Comparison of ENCODE assay signal across 20 cellular contexts in the genomic region with DNA sequence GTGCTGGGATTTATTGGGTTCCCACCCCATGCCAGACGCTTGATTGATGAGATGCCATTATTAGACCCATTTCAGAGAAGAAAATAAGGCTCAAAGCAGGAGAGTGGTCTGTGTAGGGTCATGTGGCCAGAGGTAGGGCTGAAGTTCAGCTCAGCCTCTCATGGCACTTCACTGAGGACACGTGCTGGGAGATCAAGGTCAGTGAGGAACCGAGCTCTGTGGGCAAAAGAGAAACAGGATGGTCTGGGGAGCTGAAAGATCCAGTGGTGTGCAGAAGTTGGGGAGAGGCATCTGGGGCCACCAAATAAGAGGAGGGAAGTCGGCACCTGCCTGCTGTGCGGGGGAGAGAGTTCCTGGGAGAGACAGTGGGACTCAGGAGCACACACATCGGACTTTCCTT. TPM values are rescaled to one million over a fixed set of nuclear protein-coding genes. Genes with fewer than 3 reads are reported as not detected.
"Had no signal": no experiment of that assay in that cellular context is flagged by ENCODE, and none has a peak within 500 bp of the region (broad histone marks: within the 10 kb centered on the region; RNA-seq: fewer than 3 reads in every experiment).

No MANE protein-coding gene starts in this region.

- H3K27me3 Mint-ChIP-seq: central memory CD8-positive, alpha-beta T cell had no signal

- H3K9me3 Mint-ChIP-seq: activated CD4-positive, alpha-beta T cell treated with anti-CD3 and anti-CD28 coated beads, Interleukin-2, amount 10 ng/mL, durations not matched to agents 24 days and 14 days; activated naive CD4-positive, alpha-beta T cell treated with anti-CD3 and anti-CD28 coated beads, Interleukin-2, amount 10 ng/mL, durations not matched to agents 7 days and 5 days; activated T-cell treated with anti-CD3 and anti-CD28 coated beads, Interleukin-2, amount 50 U/mL, for 4 hours; central memory CD8-positive, alpha-beta T cell; nephron had no signal

- H3K36me3 ChIP-seq: colonic mucosa, transverse colon, vagina had no signal

- H3K4me3 Mint-ChIP-seq: activated CD4-positive, alpha-beta T cell treated with anti-CD3 and anti-CD28 coated beads, Interleukin-2, amount 10 ng/mL, durations not matched to agents 24 days and 14 days; activated CD8-positive, alpha-beta T cell treated with anti-CD3 and anti-CD28 coated beads, Interleukin-2, amount 10 ng/mL, durations not matched to agents 7 days and 5 days; activated naive CD4-positive, alpha-beta T cell treated with anti-CD3 and anti-CD28 coated beads, Interleukin-2, amount 10 ng/mL, durations not matched to agents 7 days and 5 days; activated T-cell treated with anti-CD3 and anti-CD28 coated beads, Interleukin-2, amount 50 U/mL, for 4 hours; central memory CD8-positive, alpha-beta T cell; nephron had no signal

- H3K27me3 ChIP-seq: colonic mucosa, transverse colon, vagina had no signal

- H3K27ac ChIP-seq: colonic mucosa, transverse colon, vagina had no signal

- H3K36me3 Mint-ChIP-seq: activated naive CD4-positive, alpha-beta T cell treated with anti-CD3 and anti-CD28 coated beads, Interleukin-2, amount 10 ng/mL, durations not matched to agents 7 days and 5 days had no signal

- DNase-seq: activated CD4-positive, alpha-beta T cell treated with anti-CD3 and anti-CD28 coated beads, Interleukin-2, amount 10 ng/mL, durations not matched to agents 24 days and 14 days; activated CD8-positive, alpha-beta T cell treated with anti-CD3 and anti-CD28 coated beads, Interleukin-2, amount 10 ng/mL, durations not matched to agents 7 days and 5 days; activated effector memory CD4-positive, alpha-beta T cell treated with Interleukin-2 at 50 U/mL for 16 hours; activated naive CD4-positive, alpha-beta T cell treated with anti-CD3 and anti-CD28 coated beads, Interleukin-2, amount 10 ng/mL, durations not matched to agents 7 days and 5 days; activated T-cell treated with anti-CD3 and anti-CD28 coated beads, Interleukin-2, amount 50 U/mL, for 4 hours; aorta; colonic mucosa; erythroblast; hypothalamus; islet precursor cell; mammary epithelial cell; midbrain; nucleus accumbens; posterior cingulate gyrus; stimulated activated naive CD8-positive, alpha-beta T cell treated with anti-CD3 and anti-CD28 coated beads, Interleukin-15, Interleukin-2, amounts not matched to agents 100 U/mL and 50 U/mL, for 24 hours; T-helper 9 cell; transverse colon had no signal

- H3K4me1 ChIP-seq: colonic mucosa had no signal

- H3K4me1 Mint-ChIP-seq: central memory CD8-positive, alpha-beta T cell had no signal

- H3K4me3 ChIP-seq: colonic mucosa, transverse colon, vagina had no signal

- ATAC-seq: activated CD8-positive, alpha-beta T cell treated with anti-CD3 and anti-CD28 coated beads, Interleukin-2, amount 10 ng/mL, durations not matched to agents 7 days and 5 days; activated T-cell treated with anti-CD3 and anti-CD28 coated beads, Interleukin-2, amount 50 U/mL, for 4 hours; stimulated activated naive CD8-positive, alpha-beta T cell treated with anti-CD3 and anti-CD28 coated beads, Interleukin-15, Interleukin-2, amounts not matched to agents 100 U/mL and 50 U/mL, for 24 hours had no signal

- H3K27ac Mint-ChIP-seq: activated CD4-positive, alpha-beta T cell treated with anti-CD3 and anti-CD28 coated beads, Interleukin-2, amount 10 ng/mL, durations not matched to agents 24 days and 14 days; activated CD8-positive, alpha-beta T cell treated with anti-CD3 and anti-CD28 coated beads, Interleukin-2, amount 10 ng/mL, durations not matched to agents 7 days and 5 days; activated naive CD4-positive, alpha-beta T cell treated with anti-CD3 and anti-CD28 coated beads, Interleukin-2, amount 10 ng/mL, durations not matched to agents 7 days and 5 days; nephron had no signal

- H3K9me3 ChIP-seq: colonic mucosa, transverse colon, vagina had no signal

RNA-seq across cellular contexts. Expression of a gene that starts 19.6 kb away (rescaled TPM):
- total RNA-seq: activated CD8-positive, alpha-beta T cell treated with anti-CD3 and anti-CD28 coated beads, Interleukin-2, amount 10 ng/mL, durations not matched to agents 7 days and 5 days had no signal

RNA-seq across cellular contexts. Expression of a gene that starts 53.3 kb away (rescaled TPM):
- total RNA-seq: activated CD4-positive, alpha-beta T cell treated with anti-CD3 and anti-CD28 coated beads, Interleukin-2, amount 10 ng/mL, durations not matched to agents 24 days and 14 days; activated CD8-positive, alpha-beta T cell treated with anti-CD3 and anti-CD28 coated beads, Interleukin-2, amount 10 ng/mL, durations not matched to agents 7 days and 5 days; transverse colon had no signal
